In the genomic region with DNA sequence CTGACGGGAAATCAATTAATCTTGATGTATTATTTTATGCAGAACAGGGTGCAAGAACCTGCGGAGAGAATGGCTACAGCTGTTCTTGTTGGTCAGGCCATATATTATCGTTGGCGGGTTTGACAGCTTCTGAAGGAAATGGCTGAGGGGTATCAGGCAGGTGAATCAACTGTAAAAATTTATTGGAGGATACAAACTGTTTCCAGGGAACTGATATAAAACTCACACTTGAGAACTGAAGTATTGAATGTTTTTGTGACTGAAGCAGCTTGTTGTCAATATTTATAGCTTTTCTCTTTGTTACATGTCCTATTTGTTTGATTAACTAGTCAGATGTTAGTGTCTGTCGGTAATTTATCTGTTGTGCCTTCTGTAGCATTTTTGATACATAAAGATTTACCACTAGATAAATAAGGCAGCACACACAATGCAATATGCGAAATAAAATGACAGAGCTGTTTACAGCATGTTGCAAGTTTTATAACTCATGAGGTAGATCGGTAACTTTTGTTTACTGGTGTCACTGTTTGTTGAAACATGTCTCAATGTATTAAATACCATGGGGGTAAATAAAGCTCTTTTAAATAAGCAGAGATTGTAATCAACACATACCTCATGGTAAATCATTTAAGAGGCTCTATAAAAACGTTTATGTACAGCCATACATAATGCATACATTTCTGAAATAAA, we compare ENCODE assay signal across 22 cellular contexts.
"Had no signal": no experiment of that assay in that cellular context is flagged by ENCODE, and none has a peak within 500 bp of the region (broad histone marks: within the 10 kb centered on the region; RNA-seq: fewer than 3 reads in every experiment).

No MANE protein-coding gene starts in this region.

- H3K9me3 Mint-ChIP-seq: activated naive CD4-positive, alpha-beta T cell treated with anti-CD3 and anti-CD28 coated beads, Interleukin-2, amount 10 ng/mL, durations not matched to agents 7 days and 5 days; activated T-cell treated with anti-CD3 and anti-CD28 coated beads, Interleukin-2, amount 50 U/mL, for 4 hours; immature natural killer cell; stimulated activated naive CD8-positive, alpha-beta T cell treated with anti-CD3 and anti-CD28 coated beads, Interleukin-15, Interleukin-2, amounts not matched to agents 100 ng/mL and 50 ng/mL, for 24 hours had no signal

- H3K4me3 Mint-ChIP-seq: activated naive CD4-positive, alpha-beta T cell treated with anti-CD3 and anti-CD28 coated beads, Interleukin-2, amount 10 ng/mL, durations not matched to agents 7 days and 5 days; activated T-cell treated with anti-CD3 and anti-CD28 coated beads, Interleukin-2, amount 50 U/mL, for 4 hours; immature natural killer cell; naive thymus-derived CD4-positive, alpha-beta T cell; neural crest cell; stimulated activated naive CD8-positive, alpha-beta T cell treated with anti-CD3 and anti-CD28 coated beads, Interleukin-15, Interleukin-2, amounts not matched to agents 100 ng/mL and 50 ng/mL, for 24 hours had no signal

- H3K27ac Mint-ChIP-seq: activated naive CD4-positive, alpha-beta T cell treated with anti-CD3 and anti-CD28 coated beads, Interleukin-2, amount 10 ng/mL, durations not matched to agents 7 days and 5 days; immature natural killer cell; naive thymus-derived CD4-positive, alpha-beta T cell; stimulated activated naive CD8-positive, alpha-beta T cell treated with anti-CD3 and anti-CD28 coated beads, Interleukin-15, Interleukin-2, amounts not matched to agents 100 ng/mL and 50 ng/mL, for 24 hours had no signal

- H3K36me3 Mint-ChIP-seq: activated naive CD4-positive, alpha-beta T cell treated with anti-CD3 and anti-CD28 coated beads, Interleukin-2, amount 10 ng/mL, durations not matched to agents 7 days and 5 days; immature natural killer cell had no signal

- ATAC-seq: activated T-cell treated with anti-CD3 and anti-CD28 coated beads, Interleukin-2, amount 50 U/mL, for 4 hours; left lobe of liver; naive thymus-derived CD4-positive, alpha-beta T cell; upper lobe of right lung had no signal

- DNase-seq: activated CD4-positive, alpha-beta T cell treated with anti-CD3 and anti-CD28 coated beads for 4 hours; activated CD4-positive, alpha-beta T cell treated with anti-CD3 and anti-CD28 coated beads, Interleukin-2, amount 50 U/mL, for 48 hours; activated CD4-positive, CD25-positive, alpha-beta regulatory T cell; activated CD8-positive, alpha-beta memory T cell treated with anti-CD3 and anti-CD28 coated beads, Interleukin-2, amount 50 U/mL, for 48 hours; activated naive CD4-positive, alpha-beta T cell treated with anti-CD3 and anti-CD28 coated beads, Interleukin-2, amount 10 ng/mL, durations not matched to agents 7 days and 5 days; activated T-cell treated with anti-CD3 and anti-CD28 coated beads, Interleukin-2, amount 50 U/mL, for 4 hours; amygdala; colonic mucosa; dorsolateral prefrontal cortex; glutamatergic neuron; immature natural killer cell; naive thymus-derived CD4-positive, alpha-beta T cell; occipital lobe; posterior cingulate gyrus; right lobe of liver; stimulated activated CD4-positive, alpha-beta T cell treated with anti-CD3 and anti-CD28 coated beads, Interleukin-1b, Interleukin-23, amount 100 ng/mL, for 48 hours; substantia nigra; thyroid gland; upper lobe of right lung had no signal

- H3K27me3 Mint-ChIP-seq: activated naive CD4-positive, alpha-beta T cell treated with anti-CD3 and anti-CD28 coated beads, Interleukin-2, amount 10 ng/mL, durations not matched to agents 7 days and 5 days had no signal

- H3K4me1 Mint-ChIP-seq: activated naive CD4-positive, alpha-beta T cell treated with anti-CD3 and anti-CD28 coated beads, Interleukin-2, amount 10 ng/mL, durations not matched to agents 7 days and 5 days; immature natural killer cell; neural crest cell had no signal
